Comparison of ENCODE assay signal across 1 cellular context in the genomic region with DNA sequence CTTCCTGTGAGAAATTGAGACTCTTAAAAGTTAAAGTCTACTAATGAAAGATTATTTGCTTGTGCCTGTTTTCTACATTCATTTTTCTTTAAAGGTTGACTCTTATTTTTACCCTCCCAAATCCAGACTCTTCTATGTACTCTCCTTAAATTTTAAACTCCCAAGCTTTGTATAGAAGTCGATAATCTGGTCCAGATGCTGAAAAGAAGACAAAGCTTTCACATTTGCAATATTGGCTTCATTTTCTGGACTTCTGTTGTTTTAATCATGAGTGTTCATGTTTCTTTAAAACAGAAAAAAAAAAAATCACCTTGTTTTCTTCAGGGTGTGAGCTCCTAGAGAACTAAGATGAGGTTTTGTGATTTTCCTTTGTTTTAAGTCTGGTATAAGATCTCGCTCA.
TF ChIP-seq lines count a peak whose summit lies in the region.

No MANE protein-coding gene starts in this region.

TF ChIP-seq in IMR-90, 13 proteins besides CTCF, POLR2A, EP300 and RAD21 (continued from another document):
- TF ChIP-seq ELK1 (IDR thresholded peaks at IDR 0.05; ENCODE audit: borderline replicate concordance, low read depth, low read length) (no peak), FOS (IDR thresholded peaks at IDR 0.05; ENCODE audit: low read depth, low read length) (no peak)
TF ChIP-seq in IMR-90: peak in this region for 0.
